Comparison of ENCODE assay signal across 28 cellular contexts in the genomic region with DNA sequence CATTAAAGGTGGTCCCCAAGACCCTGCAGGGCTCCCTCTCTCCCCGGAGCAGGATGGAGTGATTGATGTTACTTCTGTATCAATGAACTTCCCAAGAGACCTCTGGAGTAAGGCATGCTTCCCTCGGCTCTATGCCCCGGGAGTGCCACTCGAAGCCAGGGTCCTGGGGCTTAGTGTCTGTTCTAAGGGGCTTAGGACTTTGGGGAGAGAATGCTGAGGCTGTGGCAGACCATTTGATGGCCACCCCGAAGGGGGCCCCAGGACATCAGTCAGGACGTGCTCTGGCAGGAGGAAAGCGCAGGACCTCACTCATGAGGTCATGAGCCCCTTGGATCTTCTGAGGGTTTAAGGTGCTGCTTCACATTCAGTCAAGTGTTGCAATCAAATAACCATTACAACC.
"Had no signal": no experiment of that assay in that cellular context is flagged by ENCODE, and none has a peak within 500 bp of the region (broad histone marks: within the 10 kb centered on the region; RNA-seq: fewer than 3 reads in every experiment).

No MANE protein-coding gene starts in this region.

- H3K4me3 Mint-ChIP-seq: immature natural killer cell; naive thymus-derived CD4-positive, alpha-beta T cell; nephron progenitor cell; stimulated activated naive B cell treated with anti-CD40 and anti-IgM and Interleukin-4, amounts not matched to agents 10 μg/mL and 1 μg/mL and 100 μg/mL, for 72 hours had no signal

- ATAC-seq: mucosa of descending colon; naive thymus-derived CD4-positive, alpha-beta T cell; pancreas; right cardiac atrium; sciatic nerve; stimulated activated naive B cell treated with anti-CD40 and anti-IgM and Interleukin-4, amounts not matched to agents 10 μg/mL and 1 μg/mL and 100 μg/mL, for 72 hours; stimulated activated naive CD8-positive, alpha-beta T cell treated with anti-CD3 and anti-CD28 coated beads, Interleukin-15, Interleukin-2, amounts not matched to agents 100 U/mL and 50 U/mL, for 24 hours had no signal

- H3K27ac ChIP-seq: left ventricle myocardium inferior, neural progenitor cell, pancreas, prostate gland, skin epidermis, stomach, testis, thyroid gland, transverse colon, upper lobe of left lung, vagina had no signal

- H3K4me3 ChIP-seq: left ventricle myocardium inferior, lung, mucosa of descending colon, neural progenitor cell, pancreas, prostate gland, skin epidermis, stomach, testis, thyroid gland, transverse colon, upper lobe of left lung, vagina had no signal

- H3K9me3 Mint-ChIP-seq: immature natural killer cell; naive thymus-derived CD4-positive, alpha-beta T cell; nephron progenitor cell; neural progenitor cell; stimulated activated naive B cell treated with anti-CD40 and anti-IgM and Interleukin-4, amounts not matched to agents 10 μg/mL and 1 μg/mL and 100 μg/mL, for 72 hours had no signal

- H3K36me3 Mint-ChIP-seq: immature natural killer cell; naive thymus-derived CD4-positive, alpha-beta T cell; neural progenitor cell; stimulated activated naive B cell treated with anti-CD40 and anti-IgM and Interleukin-4, amounts not matched to agents 10 μg/mL and 1 μg/mL and 100 μg/mL, for 72 hours had no signal

- H3K36me3 ChIP-seq: neural progenitor cell, pancreas, prostate gland, thyroid gland, transverse colon had no signal

- H3K4me1 Mint-ChIP-seq: immature natural killer cell; naive thymus-derived CD4-positive, alpha-beta T cell had no signal

- DNase-seq: hypothalamus; immature natural killer cell; left ventricle myocardium inferior; mesendoderm; midbrain; mucosa of descending colon; naive thymus-derived CD4-positive, alpha-beta T cell; nephron progenitor cell; pancreas; retina; right cardiac atrium; stimulated activated CD4-positive, alpha-beta T cell treated with anti-CD3 and anti-CD28 coated beads, Interleukin-12 subunit alpha, Interleukin-12 subunit beta, amount 100 ng/mL, for 4 hours; stimulated activated CD4-positive, alpha-beta T cell treated with anti-CD3 and anti-CD28 coated beads, Interleukin-15, amount 100 ng/mL, for 24 hours; stimulated activated CD4-positive, alpha-beta T cell treated with anti-CD3 and anti-CD28 coated beads, Interleukin-2, amount 100 ng/mL, for 24 hours; stimulated activated CD4-positive, alpha-beta T cell treated with anti-CD3 and anti-CD28 coated beads, Interleukin-4, amount 100 ng/mL, for 1 hour; stimulated activated naive B cell treated with anti-CD40 and anti-IgM and Interleukin-4, amounts not matched to agents 10 μg/mL and 1 μg/mL and 100 μg/mL, for 72 hours; stimulated activated naive CD8-positive, alpha-beta T cell treated with anti-CD3 and anti-CD28 coated beads, Interleukin-15, Interleukin-2, amounts not matched to agents 100 U/mL and 50 U/mL, for 24 hours; stomach; testis; thyroid gland; transverse colon; upper lobe of left lung had no signal

- H3K4me1 ChIP-seq: pancreas, prostate gland had no signal

- H3K9me3 ChIP-seq: left ventricle myocardium inferior, mucosa of descending colon, pancreas, prostate gland, stomach, testis, thyroid gland, transverse colon, upper lobe of left lung, vagina had no signal

- H3K27ac Mint-ChIP-seq: immature natural killer cell; naive thymus-derived CD4-positive, alpha-beta T cell; nephron progenitor cell; stimulated activated naive B cell treated with anti-CD40 and anti-IgM and Interleukin-4, amounts not matched to agents 10 μg/mL and 1 μg/mL and 100 μg/mL, for 72 hours had no signal

- H3K27me3 ChIP-seq: neural progenitor cell, pancreas, testis, thyroid gland, transverse colon, upper lobe of left lung, vagina had no signal
